Comparison of ENCODE assay signal across 21 cellular contexts in the genomic region with DNA sequence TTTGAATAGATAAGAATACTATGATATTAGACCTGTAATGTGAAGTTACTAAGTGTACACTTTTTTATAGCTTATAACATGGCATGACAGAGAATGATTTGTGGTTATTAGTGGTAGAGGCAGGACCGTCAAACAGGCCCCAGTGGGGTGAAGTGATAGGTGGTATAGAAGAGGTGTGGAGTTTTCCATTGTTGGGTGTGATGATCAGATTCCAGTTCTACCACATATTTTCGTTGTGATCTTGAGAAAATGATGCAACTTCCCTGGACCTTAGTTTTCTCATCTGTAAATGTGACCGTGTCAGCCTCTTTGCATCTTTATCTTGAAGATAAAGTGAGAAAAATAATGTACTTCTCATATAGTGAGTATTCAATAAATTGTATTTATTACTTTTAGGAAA. TPM values are rescaled to one million over a fixed set of nuclear protein-coding genes. Genes with fewer than 3 reads are reported as not detected.
"Had no signal": no experiment of that assay in that cellular context is flagged by ENCODE, and none has a peak within 500 bp of the region (broad histone marks: within the 10 kb centered on the region; RNA-seq: fewer than 3 reads in every experiment).

No MANE protein-coding gene starts in this region.

- H3K27me3 Mint-ChIP-seq: activated CD4-positive, alpha-beta memory T cell treated with anti-CD3 and anti-CD28 coated beads, Interleukin-2, amount 10 ng/mL, durations not matched to agents 7 days and 5 days; activated naive CD8-positive, alpha-beta T cell; dendritic cell treated with granulocyte-macrophage colony-stimulating factor and Interleukin-4, amounts not matched to agents 40 ng/mL and 50 ng/mL, for 4 days had no signal

- H3K27ac ChIP-seq: body of pancreas, gastroesophageal sphincter, lower lobe of right lung, pancreas, thyroid gland had no signal

- FAIRE-seq: pancreas, urothelium cell line had no signal

- ATAC-seq: body of pancreas; gastroesophageal sphincter; heart right ventricle; left colon; lower lobe of right lung; pancreas; stimulated activated effector memory CD8-positive, alpha-beta T cell treated with anti-CD3 and anti-CD28 coated beads, Interleukin-12 subunit alpha, Interleukin-12 subunit beta, amount 100 ng/mL, for 72 hours had no signal

- H3K4me3 Mint-ChIP-seq: activated CD4-positive, alpha-beta memory T cell treated with anti-CD3 and anti-CD28 coated beads, Interleukin-2, amount 10 ng/mL, durations not matched to agents 7 days and 5 days; activated naive CD8-positive, alpha-beta T cell; dendritic cell treated with granulocyte-macrophage colony-stimulating factor and Interleukin-4, amounts not matched to agents 40 ng/mL and 50 ng/mL, for 4 days; stimulated activated effector memory CD8-positive, alpha-beta T cell treated with anti-CD3 and anti-CD28 coated beads, Interleukin-12 subunit alpha, Interleukin-12 subunit beta, amount 100 ng/mL, for 72 hours had no signal

- H3K9me3 ChIP-seq: body of pancreas, gastroesophageal sphincter, heart right ventricle, lower lobe of right lung, pancreas, thyroid gland had no signal

- H3K9me3 Mint-ChIP-seq: activated CD4-positive, alpha-beta memory T cell treated with anti-CD3 and anti-CD28 coated beads, Interleukin-2, amount 10 ng/mL, durations not matched to agents 7 days and 5 days; dendritic cell treated with granulocyte-macrophage colony-stimulating factor and Interleukin-4, amounts not matched to agents 40 ng/mL and 50 ng/mL, for 4 days; stimulated activated effector memory CD8-positive, alpha-beta T cell treated with anti-CD3 and anti-CD28 coated beads, Interleukin-12 subunit alpha, Interleukin-12 subunit beta, amount 100 ng/mL, for 72 hours had no signal

- DNase-seq: activated CD4-positive, alpha-beta memory T cell treated with anti-CD3 and anti-CD28 coated beads, Interleukin-2, amount 10 ng/mL, durations not matched to agents 7 days and 5 days; activated CD4-positive, alpha-beta T cell treated with anti-CD3 and anti-CD28 coated beads for 4 hours; activated gamma-delta T cell; activated T-cell treated with anti-CD3 and anti-CD28 coated beads, Interleukin-2, amount 50 U/mL, for 48 hours; amygdala; body of pancreas; effector memory CD4-positive, alpha-beta T cell; heart right ventricle; left colon; lower lobe of right lung; midbrain; pancreas; stimulated activated CD4-positive, alpha-beta T cell treated with anti-CD3 and anti-CD28 coated beads, Interleukin-12 subunit alpha, Interleukin-12 subunit beta, amount 100 ng/mL, for 4 hours; stimulated activated CD4-positive, alpha-beta T cell treated with anti-CD3 and anti-CD28 coated beads, Interleukin-2, amount 100 ng/mL, for 24 hours; T-helper 2 cell; thyroid gland had no signal

- H3K4me3 ChIP-seq: body of pancreas, gastroesophageal sphincter, heart right ventricle, lower lobe of right lung, pancreas, thyroid gland had no signal

- H3K27ac Mint-ChIP-seq: activated CD4-positive, alpha-beta memory T cell treated with anti-CD3 and anti-CD28 coated beads, Interleukin-2, amount 10 ng/mL, durations not matched to agents 7 days and 5 days; activated naive CD8-positive, alpha-beta T cell; dendritic cell treated with granulocyte-macrophage colony-stimulating factor and Interleukin-4, amounts not matched to agents 40 ng/mL and 50 ng/mL, for 4 days; stimulated activated effector memory CD8-positive, alpha-beta T cell treated with anti-CD3 and anti-CD28 coated beads, Interleukin-12 subunit alpha, Interleukin-12 subunit beta, amount 100 ng/mL, for 72 hours had no signal

- H3K36me3 Mint-ChIP-seq: activated naive CD8-positive, alpha-beta T cell had no signal

- H3K27me3 ChIP-seq: body of pancreas, gastroesophageal sphincter, heart right ventricle, pancreas, thyroid gland had no signal

RNA-seq across cellular contexts. Expression of a gene that starts 30.3 kb away (rescaled TPM):
- total RNA-seq: activated CD4-positive, alpha-beta memory T cell treated with anti-CD3 and anti-CD28 coated beads, Interleukin-2, amount 10 ng/mL, durations not matched to agents 7 days and 5 days; body of pancreas; left colon had no signal
